24 cellular contexts compared by ENCODE assay signal in genomic region chr16:88066234-88066633, GRCh38.
"Had no signal": no experiment of that assay in that cellular context is flagged by ENCODE, and none has a peak within 500 bp of the region (broad histone marks: within the 10 kb centered on the region; RNA-seq: fewer than 3 reads in every experiment).

No MANE protein-coding gene starts in this region.

- H3K27ac ChIP-seq: adrenal gland, brain microvascular endothelial cell, pancreas, prostate gland, sigmoid colon, suprapubic skin, tibial artery, upper lobe of right lung had no signal

- H3K27me3 ChIP-seq: adrenal gland, brain microvascular endothelial cell, pancreas, sigmoid colon, suprapubic skin, tibial artery, upper lobe of right lung had no signal

- H3K4me1 Mint-ChIP-seq: activated T-helper 17 cell treated with anti-CD3 and anti-CD28 coated beads, Interleukin-2, amount 50 U/mL, for 72 hours had no signal

- H3K9me3 Mint-ChIP-seq: activated CD8-positive, alpha-beta T cell treated with anti-CD3 and anti-CD28 coated beads for 36 hours; activated T-cell treated with anti-CD3 and anti-CD28 coated beads, Interleukin-2, amount 50 U/mL, for 4 hours; activated T-helper 17 cell treated with anti-CD3 and anti-CD28 coated beads, Interleukin-2, amount 50 U/mL, for 72 hours; naive thymus-derived CD8-positive, alpha-beta T cell; neural crest cell had no signal

- H3K4me1 ChIP-seq: adrenal gland, pancreas, prostate gland had no signal

- H3K4me3 Mint-ChIP-seq: activated CD8-positive, alpha-beta T cell treated with anti-CD3 and anti-CD28 coated beads for 36 hours; activated naive CD8-positive, alpha-beta T cell; activated T-cell treated with anti-CD3 and anti-CD28 coated beads, Interleukin-2, amount 50 U/mL, for 4 hours; activated T-helper 17 cell treated with anti-CD3 and anti-CD28 coated beads, Interleukin-2, amount 50 U/mL, for 72 hours; naive thymus-derived CD8-positive, alpha-beta T cell; neural crest cell had no signal

- H3K27me3 Mint-ChIP-seq: activated CD8-positive, alpha-beta T cell treated with anti-CD3 and anti-CD28 coated beads for 36 hours; activated naive CD8-positive, alpha-beta T cell; activated T-helper 17 cell treated with anti-CD3 and anti-CD28 coated beads, Interleukin-2, amount 50 U/mL, for 72 hours; naive thymus-derived CD8-positive, alpha-beta T cell had no signal

- H3K27ac Mint-ChIP-seq: activated CD8-positive, alpha-beta T cell treated with anti-CD3 and anti-CD28 coated beads for 36 hours; activated naive CD8-positive, alpha-beta T cell; activated T-helper 17 cell treated with anti-CD3 and anti-CD28 coated beads, Interleukin-2, amount 50 U/mL, for 72 hours; naive thymus-derived CD8-positive, alpha-beta T cell had no signal

- DNase-seq: activated CD4-positive, alpha-beta T cell treated with anti-CD3 and anti-CD28 coated beads, Interleukin-2, amount 50 U/mL, for 1 hour; activated CD8-positive, alpha-beta T cell treated with anti-CD3 and anti-CD28 coated beads for 36 hours; activated T-cell treated with anti-CD3 and anti-CD28 coated beads, Interleukin-2, amount 50 U/mL, for 4 hours; adrenal gland; brain microvascular endothelial cell; foreskin fibroblast; islet precursor cell; left cardiac atrium; naive thymus-derived CD8-positive, alpha-beta T cell; nucleus accumbens; retina; sigmoid colon; stimulated activated CD4-positive, alpha-beta T cell treated with anti-CD3 and anti-CD28 coated beads, Interleukin-1b, Interleukin-23, amount 100 ng/mL, for 48 hours; stimulated activated naive CD4-positive, alpha-beta T cell; T-helper 2 cell; tibial artery; upper lobe of right lung had no signal

- ATAC-seq: activated CD8-positive, alpha-beta T cell treated with anti-CD3 and anti-CD28 coated beads for 36 hours; activated T-cell treated with anti-CD3 and anti-CD28 coated beads, Interleukin-2, amount 50 U/mL, for 4 hours; activated T-helper 17 cell treated with anti-CD3 and anti-CD28 coated beads, Interleukin-2, amount 50 U/mL, for 72 hours; esophagus mucosa; left cardiac atrium; naive thymus-derived CD8-positive, alpha-beta T cell; pancreas; upper lobe of right lung had no signal
